10 cellular contexts compared by ENCODE assay signal in genomic region chr3:185688808-185689207, GRCh38.
DNase-seq lines count a peak whose midpoint lies in the region; ATAC-seq, FAIRE-seq and TF ChIP-seq lines count a peak whose summit lies in the region.
"Had no signal": no experiment of that assay in that cellular context is flagged by ENCODE, and none has a peak within 500 bp of the region (broad histone marks: within the 10 kb centered on the region; RNA-seq: fewer than 3 reads in every experiment).

No MANE protein-coding gene starts in this region.

- H3K27ac Mint-ChIP-seq in chondrocyte (ENCODE audit: unreplicated experiment), result peak overlapping the region; percentile 86

- H3K27me3 ChIP-seq in MG63, result no peaks in the 10 kb centered on the region
- H3K27me3 ChIP-seq: body of pancreas, pancreas had no signal

- H3K36me3 Mint-ChIP-seq in chondrocyte (ENCODE audit: low read depth), result peaks cover 26% of the 10 kb centered on the region

- TF ChIP-seq CTCF in chondrocyte (IDR thresholded peaks at IDR 0.05), result no peak
- TF ChIP-seq CTCF in D721Med (IDR thresholded peaks at IDR 0.05; ENCODE audit: insufficient read depth, missing control alignments), result no peak

- peak; percentile 99 for DNase-seq in EH (ENCODE audit: low read depth)
- DNase-seq in MG63, result peak; percentile 97
- DNase-seq in chondrocyte (ENCODE audit: low spot score), result no peak
- DNase-seq in non-pigmented ciliary epithelial cell (ENCODE audit: low read depth), result peak; percentile 97
- DNase-seq in central memory CD4-positive, alpha-beta T cell, result no peak
- no peak for DNase-seq in NCI-H1105 treated with DMSO at 0.1 percent for 48 hours (lab: John Stamatoyannopoulos, UW)
- no peak for DNase-seq in D721Med (ENCODE audit: insufficient read length, low spot score)
- DNase-seq: pancreas had no signal

- peaks cover 69% of the 10 kb centered on the region for H3K36me3 ChIP-seq in MG63

- ATAC-seq in HG03565 (IDR thresholded peaks at IDR 0.05; ENCODE audit: unreplicated experiment), result no peak
- ATAC-seq: body of pancreas had no signal

- H3K4me3 Mint-ChIP-seq in chondrocyte (ENCODE audit: unreplicated experiment), result no peak overlapping the region

- no peaks in the 10 kb centered on the region for H3K9me3 ChIP-seq in MG63
- H3K9me3 ChIP-seq: body of pancreas, pancreas had no signal

- no peak for FAIRE-seq in D721Med (lab: Jason Lieb, UNC)
- FAIRE-seq: pancreas had no signal

- H3K9me3 Mint-ChIP-seq in chondrocyte (ENCODE audit: low read depth), result no peaks in the 10 kb centered on the region

- H3K27me3 Mint-ChIP-seq in chondrocyte (ENCODE audit: low read depth), result no peaks in the 10 kb centered on the region

- H3K4me1 Mint-ChIP-seq in chondrocyte (ENCODE audit: low read depth), result peaks cover 20% of the 10 kb centered on the region

- H3K4me3 ChIP-seq in MG63, result no peak overlapping the region
- H3K4me3 ChIP-seq: body of pancreas, pancreas had no signal

Comparison
In these comparisons a context has a peak if more than half of its experiments do, and no peak if none do; other contexts are left out.
1. DNase-seq: peak in EH (single experiment), MG63 (single experiment) and non-pigmented ciliary epithelial cell (single experiment); none in chondrocyte (single experiment), central memory CD4-positive, alpha-beta T cell (single experiment), NCI-H1105 treated with DMSO at 0.1 percent for 48 hours (single experiment) and D721Med (single experiment).